In the genomic region with DNA sequence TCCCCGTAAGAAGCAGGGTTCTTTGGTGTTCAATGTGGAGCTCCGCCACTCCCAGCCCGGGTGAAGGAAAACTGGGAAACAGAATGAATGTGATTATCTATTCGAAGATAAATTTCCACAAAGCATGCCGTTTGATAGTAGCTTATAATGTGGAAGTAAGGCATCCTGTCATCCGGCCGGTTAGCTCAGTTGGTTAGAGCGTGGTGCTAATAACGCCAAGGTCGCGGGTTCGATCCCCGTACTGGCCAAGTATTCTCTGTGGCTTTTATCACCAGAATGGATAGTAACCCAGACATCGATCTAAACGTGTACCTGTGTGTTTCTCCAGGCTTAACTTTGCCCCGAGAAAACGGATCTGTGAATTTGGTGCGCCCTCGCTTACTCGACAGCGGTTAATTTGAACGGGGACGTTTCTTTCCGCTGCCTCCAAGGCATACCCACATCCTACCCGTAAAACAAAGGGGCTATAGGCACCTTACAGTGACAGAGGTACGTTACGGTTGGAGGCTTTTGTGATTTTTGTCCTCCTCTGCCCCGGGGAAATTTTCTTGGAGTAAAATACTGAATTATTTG, we compare ENCODE assay signal across 8 cellular contexts.
A peak's percentile ranks its signal among the peaks of the same experiment; 100 is the strongest.
DNase-seq lines count a peak whose midpoint lies in the region; ATAC-seq and TF ChIP-seq lines count a peak whose summit lies in the region.

No MANE protein-coding gene starts in this region.

- H3K9ac ChIP-seq in PC-3 (ENCODE audit: low read length) (peak overlapping the region; percentile 44), fibroblast of lung (ENCODE audit: insufficient read depth, low read length) (no peak overlapping the region)

- peaks cover 23% of the 10 kb centered on the region for H3K36me3 Mint-ChIP-seq in Caco-2 (ENCODE audit: insufficient read depth, unreplicated experiment)
- H3K36me3 Mint-ChIP-seq in nephron (ENCODE audit: low read depth): no peaks in the 10 kb centered on the region

- no peaks in the 10 kb centered on the region for H3K9me2 ChIP-seq in PC-3 (replicated peaks; ENCODE audit: low read length)

- no peaks in the 10 kb centered on the region for H3K4me1 ChIP-seq in Caco-2
- no peaks in the 10 kb centered on the region for H3K4me1 ChIP-seq in PC-3 (ENCODE audit: insufficient read depth, low read length)
- no peaks in the 10 kb centered on the region for H3K4me1 ChIP-seq in fibroblast of lung (ENCODE audit: control insufficient read depth, extremely low read depth, insufficient read depth, low read length)

- H3K4me1 Mint-ChIP-seq in Caco-2 (ENCODE audit: low read depth, unreplicated experiment) (peaks cover 8% of the 10 kb centered on the region), nephron (peaks cover 5% of the 10 kb centered on the region)

- H3K27ac ChIP-seq in PC-3 (ENCODE audit: low read length) (0 out of 2 replicates have a peak overlapping the region, but pooled peaks have one; percentile 7), fibroblast of lung (ENCODE audit: insufficient read depth, low read length) (no peak overlapping the region)

- H4K20me1 ChIP-seq in PC-3 (ENCODE audit: low read length) (no peaks in the 10 kb centered on the region), fibroblast of lung (ENCODE audit: control insufficient read depth, extremely low read depth, insufficient read depth, low read length) (no peaks in the 10 kb centered on the region)

- peak overlapping the region; percentile 78 for H3K4me3 Mint-ChIP-seq in Caco-2 (ENCODE audit: unreplicated experiment)
- H3K4me3 Mint-ChIP-seq in nephron: peak overlapping the region; percentile 89 to 96 (median 90)

- BruUV-seq in Caco-2 (replicated peaks; lab: Mats Ljungman, UMichigan): no TSS peak
- BruUV-seq in PC-3 (replicated peaks; lab: Mats Ljungman, UMichigan): no TSS peak

- H2AFZ ChIP-seq in PC-3 (ENCODE audit: low read length) (peak overlapping the region; percentile 95), fibroblast of lung (ENCODE audit: low read length) (peak overlapping the region; percentile 90)

- H3K36me3 ChIP-seq in Caco-2 (ENCODE audit: control insufficient read depth, insufficient read depth, low read length): no peaks in the 10 kb centered on the region
- H3K36me3 ChIP-seq in PC-3 (ENCODE audit: low read depth, low read length): no peaks in the 10 kb centered on the region
- no peaks in the 10 kb centered on the region for H3K36me3 ChIP-seq in fibroblast of lung (ENCODE audit: control insufficient read depth, insufficient read depth, low read length)

- intact Hi-C loops in Caco-2 (cut with micrococcal nuclease; ENCODE audit: unreplicated experiment) (loop anchor here (1.0 to 5.0 kb wide), 6 partner anchors 36 to 500 kb away; no protein-coding TSS in a partner anchor), PC-3 (cut with micrococcal nuclease) (loop anchor here (1.0 to 10.0 kb wide), 6 partner anchors 16 to 373 kb away; a partner anchor contains a TSS)

- POLR2A ChIA-PET in Caco-2 (lab: Charles Lee): no interaction called here
- POLR2A ChIA-PET in PC-3 (lab: Charles Lee; ENCODE audit: unreplicated experiment): no interaction called here

- H3K4me3 ChIP-seq in Caco-2 (ENCODE audit: low read depth, low read length) (peak overlapping the region; percentile 51), PC-3 (ENCODE audit: low read length) (peak overlapping the region; percentile 83), fibroblast of lung (replicated peaks in 1 of 4; ENCODE audit: control extremely low read depth in 1 of 4, insufficient read depth in 1 of 4, low read depth in 3 of 4, low read length in 4 of 4) (peak overlapping the region; percentile 76 to 87 (median 84))
- peak overlapping the region; percentile 81 for H3K4me3 ChIP-seq in Jurkat, Clone E6-1 (ENCODE audit: low read length)

- TF ChIP-seq CTCF in Caco-2 (IDR thresholded peaks at IDR 0.05; ENCODE audit: insufficient read depth in 1 of 2, low read depth in 1 of 2, low read length in 1 of 2, severe bottlenecking in 1 of 2, unreplicated experiment in 1 of 2) (no peak), PC-3 (conservative IDR thresholded peaks at IDR 0.05; ENCODE audit: low read depth, low read length) (no peak), fibroblast of lung (conservative IDR thresholded peaks at IDR 0.05 in 1 of 2, IDR thresholded peaks at IDR 0.05 in 1 of 2; ENCODE audit: low read depth in 1 of 2, low read length in 2 of 2) (no peak), nephron (IDR thresholded peaks at IDR 0.05; ENCODE audit: unreplicated experiment in 3 of 3) (no peak)

- ATAC-seq in GM21619 (IDR thresholded peaks at IDR 0.05; ENCODE audit: unreplicated experiment) (peak; percentile 55), PC-3 (peak; percentile 79)

- H3K9me3 Mint-ChIP-seq in Caco-2 (ENCODE audit: unreplicated experiment): no peaks in the 10 kb centered on the region
- H3K9me3 Mint-ChIP-seq in nephron: no peaks in the 10 kb centered on the region

- H3K79me2 ChIP-seq in PC-3 (ENCODE audit: low read length) (no peaks in the 10 kb centered on the region), fibroblast of lung (ENCODE audit: control insufficient read depth, insufficient read depth, low read length) (no peaks in the 10 kb centered on the region)

- DNase-seq in Caco-2: peak; percentile 85 to 86
- peak; percentile 96 for DNase-seq in Jurkat, Clone E6-1 (ENCODE audit: low read depth, low spot score)
- DNase-seq in PC-3: peak; percentile 95
- peak; percentile 85 for DNase-seq in activated T-cell treated with anti-CD3 and anti-CD28 coated beads, Interleukin-2, amount 50 U/mL, for 1 hour
- peak; percentile 88 to 90 for DNase-seq in fibroblast of lung (ENCODE audit: low read depth in 2 of 2)
- DNase-seq in stimulated activated naive CD4-positive, alpha-beta T cell treated with Interleukin-2 at 50 U/mL for 16 hours (lab: John Stamatoyannopoulos, UW): peak; percentile 74

- H3K27me3 Mint-ChIP-seq in Caco-2 (ENCODE audit: insufficient read depth, unreplicated experiment) (no peaks in the 10 kb centered on the region), nephron (ENCODE audit: low read depth) (peaks cover 40% of the 10 kb centered on the region)

- H3K27ac Mint-ChIP-seq in Caco-2 (ENCODE audit: unreplicated experiment) (peak overlapping the region; percentile 60), nephron (peak overlapping the region; percentile 73 to 85 (median 76))

- CTCF ChIA-PET in Caco-2 (lab: Charles Lee) (interaction anchor here (0.8 to 2.3 kb wide), 5 partner anchors 64 to 511 kb away, joined by 3 to 13 read pairs (median 4); no protein-coding TSS in a partner anchor), PC-3 (lab: Charles Lee) (interaction anchor here (0.7 to 1.3 kb wide), 4 partner anchors 18 to 170 kb away, joined by 3 to 6 read pairs (median 4); no protein-coding TSS in a partner anchor)

- H3K27me3 ChIP-seq in Caco-2 (replicated peaks; ENCODE audit: control insufficient read depth, insufficient read depth, low read length) (no peaks in the 10 kb centered on the region), PC-3 (ENCODE audit: low read length) (no peaks in the 10 kb centered on the region), fibroblast of lung (ENCODE audit: control insufficient read depth, insufficient read depth, low read length) (no peaks in the 10 kb centered on the region)

- H3K9me3 ChIP-seq in Caco-2: no peaks in the 10 kb centered on the region
- H3K9me3 ChIP-seq in PC-3 (ENCODE audit: low read length): no peaks in the 10 kb centered on the region
- no peaks in the 10 kb centered on the region for H3K9me3 ChIP-seq in fibroblast of lung (ENCODE audit: control insufficient read depth, insufficient read depth, low read depth, low read length)

- H3K4me2 ChIP-seq in PC-3 (ENCODE audit: low read length): peak overlapping the region; percentile 88
- H3K4me2 ChIP-seq in fibroblast of lung (ENCODE audit: extremely low read depth, insufficient read depth, low read length): peak overlapping the region; percentile 86

- H3F3A ChIP-seq in PC-3 (ENCODE audit: low read length, unreplicated experiment): peaks cover 4% of the 10 kb centered on the region
